Comparison of ENCODE assay signal across 8 cellular contexts in the genomic region with DNA sequence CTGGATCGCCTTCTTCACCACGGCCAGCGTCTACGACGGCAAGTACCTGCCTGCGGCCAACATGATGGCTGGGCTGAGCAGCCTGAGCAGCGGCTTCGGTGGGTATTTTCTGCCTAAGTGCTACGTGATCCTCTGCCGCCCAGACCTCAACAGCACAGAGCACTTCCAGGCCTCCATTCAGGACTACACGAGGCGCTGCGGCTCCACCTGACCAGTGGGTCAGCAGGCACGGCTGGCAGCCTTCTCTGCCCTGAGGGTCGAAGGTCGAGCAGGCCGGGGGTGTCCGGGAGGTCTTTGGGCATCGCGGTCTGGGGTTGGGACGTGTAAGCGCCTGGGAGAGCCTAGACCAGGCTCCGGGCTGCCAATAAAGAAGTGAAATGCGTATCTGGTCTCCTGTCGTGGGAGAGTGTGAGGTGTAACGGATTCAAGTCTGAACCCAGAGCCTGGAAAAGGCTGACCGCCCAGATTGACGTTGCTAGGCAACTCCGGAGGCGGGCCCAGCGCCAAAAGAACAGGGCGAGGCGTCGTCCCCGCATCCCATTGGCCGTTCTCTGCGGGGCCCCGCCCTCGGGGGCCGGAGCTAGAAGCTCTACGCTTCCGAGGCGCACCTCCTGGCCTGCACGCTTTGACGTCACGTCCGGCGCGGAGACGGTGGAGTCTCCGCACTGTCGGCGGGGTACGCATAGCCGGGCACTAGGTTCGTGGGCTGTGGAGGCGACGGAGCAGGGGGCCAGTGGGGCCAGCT. TPM values are rescaled to one million over a fixed set of nuclear protein-coding genes. Genes with fewer than 3 reads are reported as not detected.
A peak's percentile ranks its signal among the peaks of the same experiment; 100 is the strongest.
DNase-seq lines count a peak whose midpoint lies in the region; ATAC-seq and TF ChIP-seq lines count a peak whose summit lies in the region.

Gene ZBTB48 (plus strand): TSS at position 621 of the 745 bp plus-strand sequence. CDS start 616 bp downstream, outside the sequence.

- TF ChIP-seq CTCF in GM13976 (IDR thresholded peaks at IDR 0.05; ENCODE audit: borderline replicate concordance, control extremely low read depth, extremely low read depth, insufficient read depth, missing control alignments) (no peak), heart right ventricle (IDR thresholded peaks at IDR 0.05) (no peak), upper lobe of left lung (IDR thresholded peaks at IDR 0.05) (peak in 1 of 6 experiments; percentile 6)

- H3K4me3 ChIP-seq in heart right ventricle, result peak within 1 kb of the TSS; percentile 78 to 98 (median 89)
- peak within 1 kb of the TSS; percentile 80 to 97 (median 88) for H3K4me3 ChIP-seq in upper lobe of left lung

- TF ChIP-seq POLR2A in upper lobe of left lung (IDR thresholded peaks at IDR 0.05), result peak; percentile 35 to 97 (median 92)

- in situ Hi-C loops in GM13976 (cut with MboI; ENCODE audit: low sequenced_read_pairs, unreplicated experiment), result no loop called here

- H3K36me3 ChIP-seq in heart right ventricle, result peaks cover 0 to 14% (median 0%) of the 10 kb centered on the region in 9 donors
- peaks cover 0 to 6% (median 0%) of the 10 kb centered on the region in 4 donors for H3K36me3 ChIP-seq in upper lobe of left lung

- DNase-seq in GM13976 (ENCODE audit: low spot score) (peak; percentile 100), NCI-H146 treated with DMSO at 0.1 percent for 48 hours (lab: John Stamatoyannopoulos, UW; ENCODE audit: unreplicated experiment) (peak; percentile 76), amniotic epithelial cell (ENCODE audit: low read depth) (peak; percentile 92), heart right ventricle (peak; percentile 99 to 100), posterior cingulate gyrus (peak; percentile 99 to 100 (median 100)), upper lobe of left lung (peak; percentile 99 to 100)

- no peaks in the 10 kb centered on the region for H3K27me3 ChIP-seq in heart right ventricle
- no peaks in the 10 kb centered on the region for H3K27me3 ChIP-seq in upper lobe of left lung

- 12 to 13% methylated on average over 58 of the region's 58 CpGs for WGBS in heart right ventricle, 2 donors
- 0 to 28% methylated on average over 6 to 26 of the region's 58 CpGs for WGBS in upper lobe of left lung, 2 donors

- peak; percentile 93 for ATAC-seq in HG02870 (IDR thresholded peaks at IDR 0.05; ENCODE audit: unreplicated experiment)
- peak; percentile 95 to 99 (median 98) for ATAC-seq in heart right ventricle
- ATAC-seq in upper lobe of left lung (ENCODE audit: low FRiP score in 2 of 2), result peak; percentile 97 to 98

- H3K9me3 ChIP-seq in heart right ventricle, result no peaks in the 10 kb centered on the region
- no peaks in the 10 kb centered on the region for H3K9me3 ChIP-seq in upper lobe of left lung

- TF ChIP-seq EP300 in upper lobe of left lung (IDR thresholded peaks at IDR 0.05), result peak in 1 of 4 donors; percentile 51

- intact Hi-C loops in T-helper 1 cell treated with Interleukin-12 subunit alpha and Interleukin-12 subunit beta and Interleukin-4 antibody, amounts not matched to agents 30 ng/mL and 1 ng/mL, for 36 hours (cut with micrococcal nuclease), result loop anchor here (1.0 kb wide), 5 partner anchors 22 to 206 kb away; partner anchors contain the start of genes CAMTA1, NOL9 and PHF13
- intact Hi-C loops in heart right ventricle (cut with DNase I) (loop anchor here in 3 of 10 donors (1.0 to 2.0 kb wide), 3 partner anchors 21 to 25 kb away; partner anchors contain the start of genes NOL9 (in 3 of the 3) and TAS1R1 (in 1 of the 3)), posterior cingulate gyrus (cut with DNase I) (no loop called here)

- H3K27ac ChIP-seq in heart right ventricle (peak within 1 kb of the TSS; percentile 68 to 97 (median 94)), upper lobe of left lung (peak within 1 kb of the TSS; percentile 91 to 98 (median 94))

- H3K4me1 ChIP-seq in heart right ventricle (peaks cover 18 to 50% (median 40%) of the 10 kb centered on the region in 9 donors), upper lobe of left lung (peaks cover 27 to 37% (median 31%) of the 10 kb centered on the region in 4 donors)

RNA-seq across cellular contexts. Expression of gene ZBTB48, which starts in this region (rescaled TPM):
- total RNA-seq in T-helper 1 cell treated with Interleukin-12 subunit alpha and Interleukin-12 subunit beta and Interleukin-4 antibody, amounts not matched to agents 30 ng/mL and 1 ng/mL, for 36 hours, result 43.3 and 46.6 TPM in 2 replicates
- total RNA-seq in heart right ventricle (10 to 100 TPM in 6 of 10 donors, 1 to 10 TPM in 4; 7.3 to 16.6 (median 11.0) TPM), upper lobe of left lung (10 to 100 TPM; 16.2 to 56.6 (median 36.9) TPM)
- polyA plus RNA-seq in heart right ventricle, result 10 to 100 TPM; 18.3 to 41.5 TPM

Comparison
In these comparisons a context has a peak if more than half of its experiments do, and no peak if none do; other contexts are left out.
1. Peak in every context shown above with its lines: DNase-seq, ATAC-seq, H3K4me3 ChIP-seq and H3K27ac ChIP-seq.